ENCODE assay signal across 8 cellular contexts in the genomic region with DNA sequence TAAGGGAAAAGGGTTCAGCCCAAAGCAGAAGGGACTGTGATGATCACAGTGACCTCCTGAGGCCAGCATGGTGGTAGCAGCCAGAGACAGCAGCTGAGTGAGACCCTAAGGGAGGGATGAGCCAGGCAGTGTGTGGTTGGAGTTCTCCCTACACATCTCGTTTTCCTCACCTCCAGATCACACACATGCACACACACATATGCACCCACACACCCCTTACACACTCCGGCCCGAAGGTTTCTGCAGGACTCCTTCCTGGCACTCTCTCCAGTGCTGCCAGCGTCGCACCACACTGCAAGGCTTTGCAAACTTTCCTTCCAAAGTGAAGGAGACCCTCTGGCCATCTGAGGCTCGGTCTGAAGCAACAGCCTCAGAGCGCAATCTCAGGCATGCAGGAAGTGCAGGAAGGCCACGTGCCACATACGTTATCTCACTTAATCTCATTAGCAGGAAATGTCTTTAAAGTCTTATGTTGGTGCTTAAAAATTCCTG. TPM values are rescaled to one million over a fixed set of nuclear protein-coding genes. Genes with fewer than 3 reads are reported as not detected.
DNase-seq lines count a peak whose midpoint lies in the region; ATAC-seq and TF ChIP-seq lines count a peak whose summit lies in the region.

No MANE protein-coding gene starts in this region.

- no peaks in the 10 kb centered on the region for H3K36me3 Mint-ChIP-seq in T-cell
- no peaks in the 10 kb centered on the region for H3K36me3 Mint-ChIP-seq in immature natural killer cell
- H3K36me3 Mint-ChIP-seq in CD8-positive, alpha-beta memory T cell = no peaks in the 10 kb centered on the region
- no peaks in the 10 kb centered on the region for H3K36me3 Mint-ChIP-seq in stimulated activated effector memory CD8-positive, alpha-beta T cell treated with anti-CD3 and anti-CD28 coated beads, Interleukin-12 subunit alpha, Interleukin-12 subunit beta, amount 100 ng/mL, for 72 hours

- H3K36me3 ChIP-seq in A673 (ENCODE audit: insufficient read depth, low read length, poor library complexity, severe bottlenecking) = no peaks in the 10 kb centered on the region
- no peaks in the 10 kb centered on the region for H3K36me3 ChIP-seq in GM06990 (ENCODE audit: control insufficient read depth, insufficient read depth, low read length)
- H3K36me3 ChIP-seq in CD8-positive, alpha-beta memory T cell (ENCODE audit: insufficient read depth, low read length) = no peaks in the 10 kb centered on the region

- peaks cover 15% of the 10 kb centered on the region for H3K4me1 ChIP-seq in A673 (ENCODE audit: insufficient read depth, low read length, poor library complexity, severe bottlenecking)
- peaks cover 47% of the 10 kb centered on the region for H3K4me1 ChIP-seq in CD8-positive, alpha-beta memory T cell (ENCODE audit: insufficient read depth, low read length)

- POLR2A ChIA-PET in A673 (lab: Charles Lee; ENCODE audit: low non-redundant PET) (no interaction called here), T-cell (lab: Charles Lee) (no interaction called here)
- POLR2A ChIA-PET in CD8-positive, alpha-beta memory T cell (lab: Charles Lee) = no interaction called here

- no peaks in the 10 kb centered on the region for H3K9me3 Mint-ChIP-seq in T-cell
- no peaks in the 10 kb centered on the region for H3K9me3 Mint-ChIP-seq in immature natural killer cell
- no peaks in the 10 kb centered on the region for H3K9me3 Mint-ChIP-seq in CD8-positive, alpha-beta memory T cell
- H3K9me3 Mint-ChIP-seq in stimulated activated effector memory CD8-positive, alpha-beta T cell treated with anti-CD3 and anti-CD28 coated beads, Interleukin-12 subunit alpha, Interleukin-12 subunit beta, amount 100 ng/mL, for 72 hours = no peaks in the 10 kb centered on the region

- intact Hi-C loops in A673 (cut with micrococcal nuclease; ENCODE audit: unreplicated experiment) = no loop called here

- CTCF ChIA-PET in A673 (lab: Charles Lee) = interaction anchor here (0.5 kb wide), 1 partner anchor 608 kb away, joined by 3 read pairs; no protein-coding TSS in a partner anchor
- CTCF ChIA-PET in T-cell (lab: Charles Lee) = interaction anchor here in 1 of 2 donors (1.4 kb wide), 1 partner anchor 41 kb away, joined by 3 read pairs; no protein-coding TSS in a partner anchor
- CTCF ChIA-PET in CD8-positive, alpha-beta memory T cell (lab: Charles Lee) = interaction anchor here (0.6 to 2.2 kb wide), 5 partner anchors 14 to 126 kb away, joined by 3 to 7 read pairs (median 3); no protein-coding TSS in a partner anchor

- no peaks in the 10 kb centered on the region for H3K27me3 ChIP-seq in A673 (replicated peaks; ENCODE audit: insufficient read depth, low read depth, low read length, poor library complexity)
- H3K27me3 ChIP-seq in GM06990 (replicated peaks; ENCODE audit: control insufficient read depth, insufficient read depth, low read length) = no peaks in the 10 kb centered on the region; the same call in none of the 2 replicates
- H3K27me3 ChIP-seq in CD8-positive, alpha-beta memory T cell (ENCODE audit: insufficient read depth, low read length, poor library complexity, severe bottlenecking) = no peaks in the 10 kb centered on the region

- H3K4me1 Mint-ChIP-seq in T-cell = peaks cover 0 to 16% (median 14%) of the 10 kb centered on the region in 3 donors
- peaks cover 24 to 35% of the 10 kb centered on the region in 2 donors for H3K4me1 Mint-ChIP-seq in immature natural killer cell
- peaks cover 13 to 33% (median 30%) of the 10 kb centered on the region in 3 donors for H3K4me1 Mint-ChIP-seq in CD8-positive, alpha-beta memory T cell
- peaks cover 20% of the 10 kb centered on the region for H3K4me1 Mint-ChIP-seq in stimulated activated effector memory CD8-positive, alpha-beta T cell treated with anti-CD3 and anti-CD28 coated beads, Interleukin-12 subunit alpha, Interleukin-12 subunit beta, amount 100 ng/mL, for 72 hours

- H3K27ac ChIP-seq in A673 (ENCODE audit: low read depth, low read length, poor library complexity, severe bottlenecking) = no peak overlapping the region
- no peak overlapping the region for H3K27ac ChIP-seq in CD8-positive, alpha-beta memory T cell (ENCODE audit: low read depth, low read length)

- peak; percentile 58 to 75 (median 67) for ATAC-seq in T-cell (replicated peaks in 1 of 4)
- no peak for ATAC-seq in GM19395 (IDR thresholded peaks at IDR 0.05; ENCODE audit: unreplicated experiment)
- ATAC-seq in stimulated activated effector memory CD8-positive, alpha-beta T cell treated with anti-CD3 and anti-CD28 coated beads, Interleukin-12 subunit alpha, Interleukin-12 subunit beta, amount 100 ng/mL, for 72 hours = no peak

- BruUV-seq in A673 (replicated peaks; lab: Mats Ljungman, UMichigan) = no TSS peak

- H3K27me3 Mint-ChIP-seq in T-cell (no peaks in the 10 kb centered on the region), immature natural killer cell (ENCODE audit: low read depth in 3 of 3) (peaks cover 0 to 7% (median 2%) of the 10 kb centered on the region in 3 donors)
- H3K27me3 Mint-ChIP-seq in CD8-positive, alpha-beta memory T cell = no peaks in the 10 kb centered on the region

- no peaks in the 10 kb centered on the region for H3K9me3 ChIP-seq in A673 (ENCODE audit: low read depth, low read length, poor library complexity, severe bottlenecking)
- no peaks in the 10 kb centered on the region for H3K9me3 ChIP-seq in CD8-positive, alpha-beta memory T cell (ENCODE audit: low read length)

- H3K27ac Mint-ChIP-seq in T-cell = no peak overlapping the region
- H3K27ac Mint-ChIP-seq in immature natural killer cell = peak overlapping the region in 2 of 6 donors; percentile 49 to 50
- no peak overlapping the region for H3K27ac Mint-ChIP-seq in CD8-positive, alpha-beta memory T cell
- H3K27ac Mint-ChIP-seq in stimulated activated effector memory CD8-positive, alpha-beta T cell treated with anti-CD3 and anti-CD28 coated beads, Interleukin-12 subunit alpha, Interleukin-12 subunit beta, amount 100 ng/mL, for 72 hours = no peak overlapping the region

- peak overlapping the region in 1 of 3 donors; percentile 32 for H3K4me3 Mint-ChIP-seq in T-cell
- no peak overlapping the region for H3K4me3 Mint-ChIP-seq in immature natural killer cell
- peak overlapping the region in 1 of 7 donors; percentile 82 for H3K4me3 Mint-ChIP-seq in CD8-positive, alpha-beta memory T cell
- H3K4me3 Mint-ChIP-seq in stimulated activated effector memory CD8-positive, alpha-beta T cell treated with anti-CD3 and anti-CD28 coated beads, Interleukin-12 subunit alpha, Interleukin-12 subunit beta, amount 100 ng/mL, for 72 hours = no peak overlapping the region

- H3K4me3 ChIP-seq in A673 (ENCODE audit: low read depth, low read length, poor library complexity, severe bottlenecking) (no peak overlapping the region), GM06990 (replicated peaks; ENCODE audit: low read depth, low read length) (no peak overlapping the region)
- no peak overlapping the region for H3K4me3 ChIP-seq in CD8-positive, alpha-beta memory T cell (ENCODE audit: low read length)

- DNase-seq in A673 (ENCODE audit: low spot score) (peak; percentile 76), GM06990 (ENCODE audit: extremely low read depth, insufficient read length) (no peak), T-cell (peak in 7 of 34 experiments; percentile 4 to 14 (median 13)), immature natural killer cell (peak in 2 of 3 donors; percentile 16), putamen (ENCODE audit: low spot score) (no peak)
- no peak for DNase-seq in CD8-positive, alpha-beta memory T cell
- no peak for DNase-seq in stimulated activated effector memory CD8-positive, alpha-beta T cell treated with anti-CD3 and anti-CD28 coated beads, Interleukin-12 subunit alpha, Interleukin-12 subunit beta, amount 100 ng/mL, for 72 hours (ENCODE audit: low spot score in 2 of 2)

- peak; percentile 50 for TF ChIP-seq CTCF in A673 (conservative IDR thresholded peaks at IDR 0.05; ENCODE audit: low read depth, low read length)
- peak; percentile 15 for TF ChIP-seq CTCF in GM06990 (IDR thresholded peaks at IDR 0.05; ENCODE audit: insufficient read depth, low read length, poor library complexity, severe bottlenecking)

RNA-seq across cellular contexts. Expression of a gene that starts 26.9 kb away (rescaled TPM):
- total RNA-seq in A673 (2021) = 52.0 and 80.9 TPM in 2 replicates
- total RNA-seq in T-cell = 10 to 100 TPM in 4 of 5 donors, 1 to 10 TPM in 1; 6.6 to 27.0 (median 16.4) TPM
- polyA plus RNA-seq in immature natural killer cell = 10 to 100 TPM in 1 of 3 donors, 1 to 10 TPM in 2; 5.0 to 13.6 (median 6.4) TPM
- 10 to 100 TPM; 16.9 to 18.1 TPM for total RNA-seq in CD8-positive, alpha-beta memory T cell
- polyA plus RNA-seq in CD8-positive, alpha-beta memory T cell = 32.1 TPM

Comparison
In these comparisons a context has a peak if more than half of its experiments do, and no peak if none do; other contexts are left out.
1. DNase-seq: peak in A673 (single experiment) and immature natural killer cell (2 of 3); none in GM06990 (single experiment), CD8-positive, alpha-beta memory T cell (0 of 5), putamen (single experiment) and stimulated activated effector memory CD8-positive, alpha-beta T cell treated with anti-CD3 and anti-CD28 coated beads, Interleukin-12 subunit alpha, Interleukin-12 subunit beta, amount 100 ng/mL, for 72 hours (0 of 2).
2. ATAC-seq: peak in T-cell (4 of 4); none in GM19395 (single experiment) and stimulated activated effector memory CD8-positive, alpha-beta T cell treated with anti-CD3 and anti-CD28 coated beads, Interleukin-12 subunit alpha, Interleukin-12 subunit beta, amount 100 ng/mL, for 72 hours (single experiment).